ENCODE assay signal across 8 cellular contexts in the genomic region with DNA sequence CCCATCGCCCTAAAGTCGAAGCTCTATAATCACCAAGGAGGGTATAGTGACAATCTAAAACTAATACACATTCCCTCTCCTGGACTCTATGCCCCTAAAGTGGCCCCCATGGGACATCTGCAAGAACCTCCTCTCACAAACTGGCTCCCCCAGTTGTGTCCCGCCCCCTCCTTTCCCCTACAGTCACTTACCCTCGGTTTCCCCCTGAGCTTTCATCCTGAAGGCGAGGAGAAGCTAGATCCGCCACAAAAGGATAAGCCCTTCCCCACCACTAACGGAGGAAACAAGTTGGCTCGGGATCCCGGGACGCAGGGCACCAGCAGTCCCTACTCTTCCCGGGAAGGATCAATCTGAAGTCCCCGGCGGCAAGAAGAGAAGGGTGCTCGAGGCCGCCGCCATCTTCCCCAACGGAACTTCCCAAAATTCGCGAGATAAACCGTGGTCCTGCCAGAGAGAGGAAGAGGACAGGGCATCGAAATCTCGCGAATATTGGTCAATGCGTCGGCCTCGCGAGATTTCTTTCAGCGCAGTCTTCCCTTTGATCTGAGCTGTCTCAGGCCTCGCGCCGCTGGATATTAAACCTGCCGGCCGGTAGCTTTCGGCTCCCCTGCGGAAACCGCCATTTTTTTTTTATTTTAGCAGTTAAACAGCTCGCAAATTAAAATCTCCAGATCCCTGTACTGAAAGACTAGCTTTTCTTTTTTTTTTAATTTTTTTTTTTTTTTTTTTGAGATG.
DNase-seq lines count a peak whose midpoint lies in the region; ATAC-seq and TF ChIP-seq lines count a peak whose summit lies in the region.

A gene with protein sequence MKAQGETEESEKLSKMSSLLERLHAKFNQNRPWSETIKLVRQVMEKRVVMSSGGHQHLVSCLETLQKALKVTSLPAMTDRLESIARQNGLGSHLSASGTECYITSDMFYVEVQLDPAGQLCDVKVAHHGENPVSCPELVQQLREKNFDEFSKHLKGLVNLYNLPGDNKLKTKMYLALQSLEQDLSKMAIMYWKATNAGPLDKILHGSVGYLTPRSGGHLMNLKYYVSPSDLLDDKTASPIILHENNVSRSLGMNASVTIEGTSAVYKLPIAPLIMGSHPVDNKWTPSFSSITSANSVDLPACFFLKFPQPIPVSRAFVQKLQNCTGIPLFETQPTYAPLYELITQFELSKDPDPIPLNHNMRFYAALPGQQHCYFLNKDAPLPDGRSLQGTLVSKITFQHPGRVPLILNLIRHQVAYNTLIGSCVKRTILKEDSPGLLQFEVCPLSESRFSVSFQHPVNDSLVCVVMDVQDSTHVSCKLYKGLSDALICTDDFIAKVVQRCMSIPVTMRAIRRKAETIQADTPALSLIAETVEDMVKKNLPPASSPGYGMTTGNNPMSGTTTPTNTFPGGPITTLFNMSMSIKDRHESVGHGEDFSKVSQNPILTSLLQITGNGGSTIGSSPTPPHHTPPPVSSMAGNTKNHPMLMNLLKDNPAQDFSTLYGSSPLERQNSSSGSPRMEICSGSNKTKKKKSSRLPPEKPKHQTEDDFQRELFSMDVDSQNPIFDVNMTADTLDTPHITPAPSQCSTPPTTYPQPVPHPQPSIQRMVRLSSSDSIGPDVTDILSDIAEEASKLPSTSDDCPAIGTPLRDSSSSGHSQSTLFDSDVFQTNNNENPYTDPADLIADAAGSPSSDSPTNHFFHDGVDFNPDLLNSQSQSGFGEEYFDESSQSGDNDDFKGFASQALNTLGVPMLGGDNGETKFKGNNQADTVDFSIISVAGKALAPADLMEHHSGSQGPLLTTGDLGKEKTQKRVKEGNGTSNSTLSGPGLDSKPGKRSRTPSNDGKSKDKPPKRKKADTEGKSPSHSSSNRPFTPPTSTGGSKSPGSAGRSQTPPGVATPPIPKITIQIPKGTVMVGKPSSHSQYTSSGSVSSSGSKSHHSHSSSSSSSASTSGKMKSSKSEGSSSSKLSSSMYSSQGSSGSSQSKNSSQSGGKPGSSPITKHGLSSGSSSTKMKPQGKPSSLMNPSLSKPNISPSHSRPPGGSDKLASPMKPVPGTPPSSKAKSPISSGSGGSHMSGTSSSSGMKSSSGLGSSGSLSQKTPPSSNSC (N-terminal part only) (minus strand): TSS at position 417 of the 735 bp plus-strand sequence. CDS start 201 bp downstream, at position 216.

- ATAC-seq in HG03280 (IDR thresholded peaks at IDR 0.05; ENCODE audit: unreplicated experiment) = peak; percentile 96

- peak; percentile 79 for TF ChIP-seq POLR2A in GM18951 (IDR thresholded peaks at IDR 0.05; ENCODE audit: extremely low read depth, insufficient read depth, insufficient read length)

- DNase-seq in AG08395 (ENCODE audit: low spot score) (peak; percentile 99), NCI-H345 treated with DMSO at 0.1 percent for 48 hours (lab: John Stamatoyannopoulos, UW; ENCODE audit: unreplicated experiment) (peak; percentile 98), inferior parietal cortex (ENCODE audit: extremely low spot score) (peak; percentile 94)
- peak; percentile 70 to 79 (median 77) for DNase-seq in activated CD4-positive, CD25-positive, alpha-beta regulatory T cell (lab: John Stamatoyannopoulos, UW)
- peak; percentile 92 for DNase-seq in central memory CD4-positive, alpha-beta T cell
- peak; percentile 78 to 87 for DNase-seq in stimulated activated CD4-positive, alpha-beta T cell treated with anti-CD3 and anti-CD28 coated beads, Interleukin-12 subunit alpha, Interleukin-12 subunit beta, amount 100 ng/mL, for 24 hours (ENCODE audit: low read depth in 2 of 2)

- in situ Hi-C loops in GM18951 (cut with MboI; ENCODE audit: low sequenced_read_pairs, unreplicated experiment) = no loop called here

Comparison
In these comparisons a context has a peak if more than half of its experiments do, and no peak if none do; other contexts are left out.
1. Peak in every context shown above with its lines: DNase-seq and ATAC-seq.